Comparison of ENCODE assay signal across 29 cellular contexts in the genomic region with DNA sequence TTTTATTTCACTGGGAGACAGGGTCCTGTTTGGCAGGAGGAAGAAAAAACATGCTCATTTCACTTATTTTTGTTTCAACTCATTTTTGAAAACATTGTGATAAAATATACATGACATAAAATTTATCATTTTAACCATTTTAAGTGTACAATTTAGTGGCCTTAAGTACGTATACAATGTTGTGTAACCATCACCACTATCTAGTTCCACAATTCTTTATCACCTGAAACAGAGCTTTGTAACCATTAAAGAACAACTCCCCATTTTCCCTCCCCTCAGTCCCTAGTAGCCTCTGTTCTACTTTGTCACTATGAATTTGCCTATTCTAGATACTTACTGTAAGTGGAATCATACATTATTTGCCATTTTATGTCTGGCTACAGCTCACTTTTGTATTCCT.
"Had no signal": no experiment of that assay in that cellular context is flagged by ENCODE, and none has a peak within 500 bp of the region (broad histone marks: within the 10 kb centered on the region; RNA-seq: fewer than 3 reads in every experiment).

No MANE protein-coding gene starts in this region.

- H3K9me3 ChIP-seq: colonic mucosa, esophagus muscularis mucosa, esophagus squamous epithelium, gastrocnemius medialis, gastroesophageal sphincter, heart left ventricle, heart right ventricle had no signal

- H3K79me2 ChIP-seq: hepatocyte had no signal

- ATAC-seq: effector memory CD8-positive, alpha-beta T cell; esophagus mucosa; foreskin keratinocyte; gastrocnemius medialis; gastroesophageal sphincter; heart left ventricle; heart right ventricle had no signal

- H3K4me3 Mint-ChIP-seq: dendritic cell treated with granulocyte-macrophage colony-stimulating factor and Interleukin-4, amounts not matched to agents 40 ng/mL and 50 ng/mL, for 4 days; effector memory CD8-positive, alpha-beta T cell; endodermal cell had no signal

- H3K27me3 ChIP-seq: colonic mucosa, esophagus muscularis mucosa, gastroesophageal sphincter had no signal

- H3K27ac Mint-ChIP-seq: dendritic cell treated with granulocyte-macrophage colony-stimulating factor and Interleukin-4, amounts not matched to agents 40 ng/mL and 50 ng/mL, for 4 days; effector memory CD8-positive, alpha-beta T cell; endodermal cell had no signal

- FAIRE-seq: colon, endometrium, endothelial cell of umbilical vein, frontal cortex had no signal

- H2AFZ ChIP-seq: hepatocyte had no signal

- H3K4me3 ChIP-seq: colonic mucosa, coronary artery, dorsolateral prefrontal cortex, esophagus muscularis mucosa, esophagus squamous epithelium, gastrocnemius medialis, gastroesophageal sphincter, heart left ventricle, heart right ventricle, hepatocyte had no signal

- H3K4me2 ChIP-seq: hepatocyte had no signal

- H3K4me1 ChIP-seq: colonic mucosa, esophagus muscularis mucosa, esophagus squamous epithelium, foreskin keratinocyte, gastrocnemius medialis, gastroesophageal sphincter, heart left ventricle, heart right ventricle had no signal

- DNase-seq: colonic mucosa; cortex of kidney; dermis blood vessel endothelial cell; dorsolateral prefrontal cortex; effector CD4-positive, alpha-beta T cell; effector CD8-positive, alpha-beta T cell; effector memory CD4-positive, alpha-beta T cell; effector memory CD8-positive, alpha-beta T cell; endodermal cell; esophagus squamous epithelium; foreskin fibroblast; foreskin keratinocyte; foreskin melanocyte; gastrocnemius medialis; glutamatergic neuron; head of caudate nucleus; heart left ventricle; heart right ventricle had no signal

- H3K27ac ChIP-seq: colonic mucosa, coronary artery, dorsolateral prefrontal cortex, epithelial cell of prostate, esophagus muscularis mucosa, esophagus squamous epithelium, foreskin keratinocyte, gastrocnemius medialis, gastroesophageal sphincter, heart left ventricle, heart right ventricle, hepatocyte had no signal

- H3K36me3 ChIP-seq: colonic mucosa, esophagus muscularis mucosa, esophagus squamous epithelium, gastrocnemius medialis, gastroesophageal sphincter, heart left ventricle, heart right ventricle had no signal

- H3K9me3 Mint-ChIP-seq: dendritic cell treated with granulocyte-macrophage colony-stimulating factor and Interleukin-4, amounts not matched to agents 40 ng/mL and 50 ng/mL, for 4 days; effector memory CD8-positive, alpha-beta T cell; endodermal cell had no signal
